3 cellular contexts compared by ENCODE assay signal in genomic region chr2:98044730-98045129, GRCh38. TPM values are rescaled to one million over a fixed set of nuclear protein-coding genes. Genes with fewer than 3 reads are reported as not detected.
"Had no signal": no experiment of that assay in that cellular context is flagged by ENCODE, and none has a peak within 500 bp of the region (broad histone marks: within the 10 kb centered on the region; RNA-seq: fewer than 3 reads in every experiment).

No MANE protein-coding gene starts in this region.

RNA-seq across cellular contexts. Expression of gene VWA3B, which starts 42.2 kb away (rescaled TPM):
- total RNA-seq: subcutaneous adipose tissue, suprapubic skin, vagina had no signal
